8 cellular contexts compared by ENCODE assay signal in genomic region chr3:11140054-11140712, GRCh38. TPM values are rescaled to one million over a fixed set of nuclear protein-coding genes. Genes with fewer than 3 reads are reported as not detected.
DNase-seq lines count a peak whose midpoint lies in the region; ATAC-seq lines count a peak whose summit lies in the region.

No MANE protein-coding gene starts in this region.

- peak; percentile 84 for ATAC-seq in HG02852 (IDR thresholded peaks at IDR 0.05; ENCODE audit: unreplicated experiment)
- ATAC-seq in stimulated activated naive CD8-positive, alpha-beta T cell treated with anti-CD3 and anti-CD28 coated beads, Interleukin-15, Interleukin-2, amounts not matched to agents 100 U/mL and 50 U/mL, for 24 hours = peak; percentile 82
- ATAC-seq in HG03439 (IDR thresholded peaks at IDR 0.05; ENCODE audit: unreplicated experiment) = no peak

- H3K4me1 Mint-ChIP-seq in activated naive CD4-positive, alpha-beta T cell treated with anti-CD3 and anti-CD28 coated beads, Interleukin-2, amount 10 ng/mL, durations not matched to agents 7 days and 5 days = peaks cover 24% of the 10 kb centered on the region

- H3K27ac Mint-ChIP-seq in activated naive CD4-positive, alpha-beta T cell treated with anti-CD3 and anti-CD28 coated beads, Interleukin-2, amount 10 ng/mL, durations not matched to agents 7 days and 5 days = peak overlapping the region; percentile 85

- peak; percentile 72 for DNase-seq in activated naive CD4-positive, alpha-beta T cell treated with anti-CD3 and anti-CD28 coated beads, Interleukin-2, amount 10 ng/mL, durations not matched to agents 7 days and 5 days
- DNase-seq in activated naive CD4-positive, alpha-beta T cell treated with anti-CD3 and anti-CD28 coated beads, Interleukin-2, amount 50 U/mL, for 16 hours = no peak
- peak; percentile 19 for DNase-seq in NCI-H226
- DNase-seq in dermis blood vessel endothelial cell = peak; percentile 65
- peak; percentile 46 for DNase-seq in stimulated activated naive CD8-positive, alpha-beta T cell treated with anti-CD3 and anti-CD28 coated beads, Interleukin-15, Interleukin-2, amounts not matched to agents 100 U/mL and 50 U/mL, for 24 hours
- DNase-seq in NCI-H510A treated with DMSO at 0.1 percent for 48 hours (lab: John Stamatoyannopoulos, UW) = no peak

- H3K4me3 Mint-ChIP-seq in activated naive CD4-positive, alpha-beta T cell treated with anti-CD3 and anti-CD28 coated beads, Interleukin-2, amount 10 ng/mL, durations not matched to agents 7 days and 5 days = peak overlapping the region; percentile 1

- CTCF ChIA-PET in activated naive CD4-positive, alpha-beta T cell treated with anti-CD3 and anti-CD28 coated beads, Interleukin-2, amount 10 ng/mL, durations not matched to agents 7 days and 5 days (lab: Charles Lee) = interaction anchor here (1.3 kb wide), 1 partner anchor 15 kb away, joined by 5 read pairs; no protein-coding TSS in a partner anchor

- H3K9me3 Mint-ChIP-seq in activated naive CD4-positive, alpha-beta T cell treated with anti-CD3 and anti-CD28 coated beads, Interleukin-2, amount 10 ng/mL, durations not matched to agents 7 days and 5 days = peaks cover 3% of the 10 kb centered on the region

- peaks cover 40% of the 10 kb centered on the region for H3K27me3 Mint-ChIP-seq in activated naive CD4-positive, alpha-beta T cell treated with anti-CD3 and anti-CD28 coated beads, Interleukin-2, amount 10 ng/mL, durations not matched to agents 7 days and 5 days

- no peaks in the 10 kb centered on the region for H3K36me3 Mint-ChIP-seq in activated naive CD4-positive, alpha-beta T cell treated with anti-CD3 and anti-CD28 coated beads, Interleukin-2, amount 10 ng/mL, durations not matched to agents 7 days and 5 days

RNA-seq across cellular contexts. Expression of gene HRH1, which starts 14.1 kb away (rescaled TPM):
- total RNA-seq in dermis blood vessel endothelial cell = 6.1 TPM in 2 replicates

Comparison
In these comparisons a context has a peak if more than half of its experiments do, and no peak if none do; other contexts are left out.
1. DNase-seq: peak in activated naive CD4-positive, alpha-beta T cell treated with anti-CD3 and anti-CD28 coated beads, Interleukin-2, amount 10 ng/mL, durations not matched to agents 7 days and 5 days (single experiment), NCI-H226 (single experiment), dermis blood vessel endothelial cell (single experiment) and stimulated activated naive CD8-positive, alpha-beta T cell treated with anti-CD3 and anti-CD28 coated beads, Interleukin-15, Interleukin-2, amounts not matched to agents 100 U/mL and 50 U/mL, for 24 hours (single experiment); none in activated naive CD4-positive, alpha-beta T cell treated with anti-CD3 and anti-CD28 coated beads, Interleukin-2, amount 50 U/mL, for 16 hours (single experiment) and NCI-H510A treated with DMSO at 0.1 percent for 48 hours (single experiment).